ENCODE assay signal across 25 cellular contexts in the genomic region with DNA sequence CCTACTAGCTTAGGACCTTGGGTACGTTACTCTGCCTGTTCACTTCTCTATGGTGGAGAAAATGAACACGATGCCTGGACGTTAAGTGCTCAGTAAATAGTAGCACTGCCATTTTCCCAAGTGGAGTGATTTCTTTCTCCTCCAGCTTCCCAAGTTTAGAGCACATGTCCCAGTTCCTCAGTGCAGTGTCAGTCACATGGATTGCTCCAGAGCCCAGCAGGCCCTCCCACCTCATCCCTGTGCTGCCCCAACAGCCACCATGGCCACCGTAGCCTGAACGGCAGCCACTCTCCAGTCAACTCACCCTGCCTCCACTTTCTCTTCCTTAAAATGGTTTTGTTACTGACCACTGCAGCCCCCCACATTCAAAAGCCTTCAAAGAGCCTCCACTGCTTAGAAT. TPM values are rescaled to one million over a fixed set of nuclear protein-coding genes. Genes with fewer than 3 reads are reported as not detected.
DNase-seq lines count a peak whose midpoint lies in the region; ATAC-seq, FAIRE-seq and TF ChIP-seq lines count a peak whose summit lies in the region.
"Had no signal": no experiment of that assay in that cellular context is flagged by ENCODE, and none has a peak within 500 bp of the region (broad histone marks: within the 10 kb centered on the region; RNA-seq: fewer than 3 reads in every experiment).

No MANE protein-coding gene starts in this region.

- H3K9me3 Mint-ChIP-seq in MCF 10A (ENCODE audit: unreplicated experiment): no peaks in the 10 kb centered on the region
- no peaks in the 10 kb centered on the region for H3K9me3 Mint-ChIP-seq in nephron progenitor cell
- H3K9me3 Mint-ChIP-seq in CD8-positive, alpha-beta memory T cell: no peaks in the 10 kb centered on the region
- H3K9me3 Mint-ChIP-seq: activated CD4-positive, alpha-beta memory T cell treated with anti-CD3 and anti-CD28 coated beads, Interleukin-2, amount 10 ng/mL, durations not matched to agents 7 days and 5 days; activated naive CD4-positive, alpha-beta T cell treated with anti-CD3 and anti-CD28 coated beads, Interleukin-2, amount 50 U/mL, for 72 hours; activated T-cell treated with anti-CD3 and anti-CD28 coated beads, Interleukin-2, amount 50 U/mL, for 24 hours; CD4-positive, alpha-beta T cell; naive B cell had no signal

- no peaks in the 10 kb centered on the region for H4K20me1 ChIP-seq in mammary epithelial cell (ENCODE audit: insufficient read depth, low read length)
- H4K20me1 ChIP-seq in GM12878 (ENCODE audit: control insufficient read depth, insufficient read depth): no peaks in the 10 kb centered on the region

- CTCF ChIA-PET in MCF 10A (lab: Yijun Ruan, JAX): interaction anchor here (8.1 kb wide), 1 partner anchor 101 kb away, joined by 106 read pairs; a partner anchor contains a TSS
- CTCF ChIA-PET in mammary epithelial cell (lab: Charles Lee; ENCODE audit: low non-redundant PET): no interaction called here
- CTCF ChIA-PET in GM12878 (lab: Yijun Ruan, JAX): interaction anchor here (14.0 kb wide), 1 partner anchor 99 kb away, joined by 383 read pairs; a partner anchor contains a TSS
- CTCF ChIA-PET in CD8-positive, alpha-beta memory T cell (lab: Charles Lee): interaction anchor here (1.0 to 5.3 kb wide), 4 partner anchors 7 to 272 kb away, joined by 3 to 204 read pairs (median 26); a partner anchor contains a TSS

- H3K9me3 ChIP-seq in mammary epithelial cell (replicated peaks; ENCODE audit: insufficient read depth, low read length) (no peaks in the 10 kb centered on the region), GM12878 (replicated peaks; ENCODE audit: control insufficient read depth, insufficient read depth, low read length) (no peaks in the 10 kb centered on the region)
- H3K9me3 ChIP-seq in CD8-positive, alpha-beta memory T cell (ENCODE audit: low read length): no peaks in the 10 kb centered on the region
- H3K9me3 ChIP-seq: colonic mucosa, heart left ventricle, psoas muscle, stomach, uterus had no signal

- dilution Hi-C loops in mammary epithelial cell (cut with HindIII; ENCODE audit: low sequenced_read_pairs): loop anchor here (5.0 kb wide), 2 partner anchors 45 to 100 kb away; a partner anchor contains a TSS

- TF ChIP-seq RAD21 in GM12878 (IDR thresholded peaks at IDR 0.05; ENCODE audit: insufficient read depth, low read depth, low read length): no peak

- RAD21 ChIA-PET in GM12878 (lab: Charles Lee; ENCODE audit: unreplicated experiment): interaction anchor here (0.7 to 14.5 kb wide), 3 partner anchors 24 to 99 kb away, joined by 4 to 296 read pairs (median 4); a partner anchor contains a TSS

- BruUV-seq in MCF 10A (replicated peaks; lab: Mats Ljungman, UMichigan) (no TSS peak), mammary epithelial cell (replicated peaks; lab: Mats Ljungman, UMichigan) (no TSS peak), GM12878 (replicated peaks; lab: Mats Ljungman, UMichigan) (no TSS peak)

- ATAC-seq in GM12878: no peak
- ATAC-seq: activated naive CD4-positive, alpha-beta T cell treated with anti-CD3 and anti-CD28 coated beads, Interleukin-2, amount 50 U/mL, for 72 hours; HCT116; heart left ventricle; psoas muscle had no signal

- H3K36me3 Mint-ChIP-seq in MCF 10A (ENCODE audit: insufficient read depth, unreplicated experiment) (peaks cover 12% of the 10 kb centered on the region), nephron progenitor cell (ENCODE audit: low read depth) (peaks cover 52% of the 10 kb centered on the region)
- peaks cover 2 to 32% (median 5%) of the 10 kb centered on the region in 3 donors for H3K36me3 Mint-ChIP-seq in CD8-positive, alpha-beta memory T cell

- TF ChIP-seq CTCF in MCF 10A (IDR thresholded peaks at IDR 0.05; ENCODE audit: unreplicated experiment): no peak
- TF ChIP-seq CTCF in mammary epithelial cell (conservative IDR thresholded peaks at IDR 0.05 in 1 of 2, IDR thresholded peaks at IDR 0.05 in 1 of 2; ENCODE audit: extremely low read depth in 1 of 2, insufficient read depth in 1 of 2, low read depth in 1 of 2, low read length in 2 of 2): no peak
- TF ChIP-seq CTCF in GM12878 (IDR thresholded peaks at IDR 0.05 in 2 of 3, conservative IDR thresholded peaks at IDR 0.05 in 1 of 3; ENCODE audit: control insufficient read depth in 2 of 3, extremely low read depth in 1 of 3, insufficient read depth in 1 of 3, low read depth in 3 of 3, low read length in 3 of 3): no peak
- no peak for TF ChIP-seq CTCF in nephron progenitor cell (IDR thresholded peaks at IDR 0.05)

- H3K4me1 ChIP-seq in mammary epithelial cell (ENCODE audit: insufficient read depth, low read length) (peaks cover 17% of the 10 kb centered on the region), GM12878 (ENCODE audit: control insufficient read depth, insufficient read depth, low read length) (peaks cover 6% of the 10 kb centered on the region; the same call in 1 of the 2 replicates)
- H3K4me1 ChIP-seq in CD8-positive, alpha-beta memory T cell (ENCODE audit: insufficient read depth, low read length): peaks cover 5% of the 10 kb centered on the region
- H3K4me1 ChIP-seq: colonic mucosa had no signal

- H3K4me2 ChIP-seq in mammary epithelial cell (ENCODE audit: insufficient read depth, low read depth, low read length) (no peak overlapping the region), GM12878 (ENCODE audit: control insufficient read depth, insufficient read depth) (no peak overlapping the region)

- in situ Hi-C loops in mammary epithelial cell (cut with MboI; ENCODE audit: low sequenced_read_pairs in 2 of 2) (loop anchor here in 1 of 2 donors (5.0 to 25.0 kb wide), 3 partner anchors 63 to 390 kb away; a partner anchor contains a TSS), GM12878 (cut with MboI) (loop anchor here (5.0 kb wide), 1 partner anchor 100 kb away; a partner anchor contains a TSS)

- DNase-seq in MCF 10A (ENCODE audit: unreplicated experiment) (no peak), mammary epithelial cell (no peak), GM12878 (ENCODE audit: low read depth, low spot score) (no peak), nephron progenitor cell (no peak), NCI-H1417 treated with DMSO at 0.1 percent for 48 hours (lab: John Stamatoyannopoulos, UW) (no peak), NCI-H1417 (lab: John Stamatoyannopoulos, UW) (no peak)
- DNase-seq in CD8-positive, alpha-beta memory T cell: no peak
- DNase-seq in activated CD4-positive, CD25-positive, alpha-beta regulatory T cell treated with anti-CD3 and anti-CD28 coated beads, Interleukin-2, amount 50 U/mL, for 72 hours: no peak
- DNase-seq: activated CD4-positive, alpha-beta memory T cell treated with anti-CD3 and anti-CD28 coated beads, Interleukin-2, amount 10 ng/mL, durations not matched to agents 7 days and 5 days; activated T-cell treated with anti-CD3 and anti-CD28 coated beads, Interleukin-2, amount 50 U/mL, for 24 hours; CD4-positive, alpha-beta T cell; colonic mucosa; DMS53; heart left ventricle; naive B cell; psoas muscle; small intestine; stimulated activated CD4-positive, alpha-beta T cell treated with anti-CD3 and anti-CD28 coated beads, Interleukin-4, amount 100 ng/mL, for 1 hour; stomach; uterus had no signal

- H3K79me2 ChIP-seq in mammary epithelial cell (ENCODE audit: insufficient read depth, low read length): peaks cover 7% of the 10 kb centered on the region
- peaks cover 8% of the 10 kb centered on the region for H3K79me2 ChIP-seq in GM12878 (ENCODE audit: control insufficient read depth, insufficient read depth, low read length)

- no peak overlapping the region for H3K4me3 Mint-ChIP-seq in MCF 10A (ENCODE audit: unreplicated experiment)
- no peak overlapping the region for H3K4me3 Mint-ChIP-seq in nephron progenitor cell
- no peak overlapping the region for H3K4me3 Mint-ChIP-seq in CD8-positive, alpha-beta memory T cell
- H3K4me3 Mint-ChIP-seq: activated CD4-positive, alpha-beta memory T cell treated with anti-CD3 and anti-CD28 coated beads, Interleukin-2, amount 10 ng/mL, durations not matched to agents 7 days and 5 days; activated T-cell treated with anti-CD3 and anti-CD28 coated beads, Interleukin-2, amount 50 U/mL, for 24 hours; CD4-positive, alpha-beta T cell; naive B cell had no signal

- H3K27me3 ChIP-seq in mammary epithelial cell (ENCODE audit: insufficient read depth, low read length) (no peaks in the 10 kb centered on the region), GM12878 (replicated peaks in 1 of 2; ENCODE audit: control insufficient read depth in 2 of 2, insufficient read depth in 2 of 2, low read length in 1 of 2) (no peaks in the 10 kb centered on the region)
- H3K27me3 ChIP-seq in CD8-positive, alpha-beta memory T cell (ENCODE audit: insufficient read depth, low read length, poor library complexity, severe bottlenecking): no peaks in the 10 kb centered on the region
- H3K27me3 ChIP-seq: colonic mucosa, heart left ventricle, stomach, uterus had no signal

- intact Hi-C loops in MCF 10A (cut with micrococcal nuclease): no loop called here
- intact Hi-C loops in mammary epithelial cell (cut with micrococcal nuclease): loop anchor here (10.0 kb wide), 1 partner anchor 207 kb away; no protein-coding TSS in a partner anchor
- intact Hi-C loops in GM12878 (cut with micrococcal nuclease; ENCODE audit: unreplicated experiment): no loop called here

- H2AFZ ChIP-seq in mammary epithelial cell (ENCODE audit: low read depth, low read length) (no peak overlapping the region), GM12878 (ENCODE audit: control insufficient read depth, low read depth, low read length) (no peak overlapping the region)

- H3K27me3 Mint-ChIP-seq in MCF 10A (ENCODE audit: insufficient read depth, unreplicated experiment) (no peaks in the 10 kb centered on the region), nephron progenitor cell (ENCODE audit: low read depth, poor library complexity) (no peaks in the 10 kb centered on the region)
- no peaks in the 10 kb centered on the region for H3K27me3 Mint-ChIP-seq in CD8-positive, alpha-beta memory T cell
- H3K27me3 Mint-ChIP-seq: activated CD4-positive, alpha-beta memory T cell treated with anti-CD3 and anti-CD28 coated beads, Interleukin-2, amount 10 ng/mL, durations not matched to agents 7 days and 5 days; activated T-cell treated with anti-CD3 and anti-CD28 coated beads, Interleukin-2, amount 50 U/mL, for 24 hours; CD4-positive, alpha-beta T cell; naive B cell had no signal

- H3K27ac ChIP-seq in mammary epithelial cell (ENCODE audit: insufficient read depth, low read depth, low read length) (no peak overlapping the region), GM12878 (ENCODE audit: control insufficient read depth, insufficient read depth) (no peak overlapping the region)
- H3K27ac ChIP-seq in CD8-positive, alpha-beta memory T cell (ENCODE audit: low read depth, low read length): no peak overlapping the region
- H3K27ac ChIP-seq: colonic mucosa, heart left ventricle, psoas muscle, stomach, uterus, VCaP had no signal

- H3K36me3 ChIP-seq in mammary epithelial cell (ENCODE audit: insufficient read depth, low read length): peaks cover 25% of the 10 kb centered on the region
- peaks cover 5 to 15% of the 10 kb centered on the region in 2 experiments; a peak in 3 of 4 replicates for H3K36me3 ChIP-seq in GM12878 (ENCODE audit: control insufficient read depth in 2 of 2, insufficient read depth in 2 of 2, low read length in 1 of 2)
- H3K36me3 ChIP-seq in CD8-positive, alpha-beta memory T cell (ENCODE audit: insufficient read depth, low read length): no peaks in the 10 kb centered on the region
- H3K36me3 ChIP-seq: colonic mucosa, uterus had no signal

- POLR2A ChIA-PET in MCF 10A (lab: Yijun Ruan, JAX) (no interaction called here), GM12878 (lab: Charles Lee) (interaction anchor here (0.7 to 12.0 kb wide), 2 partner anchors 77 to 100 kb away, joined by 3 to 116 read pairs; a partner anchor contains a TSS)
- POLR2A ChIA-PET in CD8-positive, alpha-beta memory T cell (lab: Charles Lee): no interaction called here

- no peaks in the 10 kb centered on the region for H3K4me1 Mint-ChIP-seq in MCF 10A (ENCODE audit: insufficient read depth, unreplicated experiment)
- peaks cover 64% of the 10 kb centered on the region for H3K4me1 Mint-ChIP-seq in nephron progenitor cell
- H3K4me1 Mint-ChIP-seq in CD8-positive, alpha-beta memory T cell: peaks cover 7 to 9% (median 9%) of the 10 kb centered on the region in 3 donors

- H3K27ac Mint-ChIP-seq in MCF 10A (ENCODE audit: low read depth, unreplicated experiment) (peak overlapping the region; percentile 27), nephron progenitor cell (peak overlapping the region; percentile 97)
- no peak overlapping the region for H3K27ac Mint-ChIP-seq in CD8-positive, alpha-beta memory T cell
- H3K27ac Mint-ChIP-seq: activated naive CD4-positive, alpha-beta T cell treated with anti-CD3 and anti-CD28 coated beads, Interleukin-2, amount 50 U/mL, for 72 hours; activated T-cell treated with anti-CD3 and anti-CD28 coated beads, Interleukin-2, amount 50 U/mL, for 24 hours; CD4-positive, alpha-beta T cell had no signal

- 0 out of 2 replicates have a peak, but pooled peaks have one; percentile 21 for TF ChIP-seq POLR2A in GM12878 (IDR thresholded peaks at IDR 0.05; ENCODE audit: low read depth, low read length)

- 96% methylated on average over 5 of the region's 5 CpGs for WGBS in mammary epithelial cell (ENCODE audit: low coverage, missing lambda C conversion rate)
- WGBS in GM12878 (ENCODE audit: insufficient coverage, insufficient replicate concordance, low lambda C conversion rate, missing lambda C conversion rate): 92% methylated on average over 5 of the region's 5 CpGs

- H3K9ac ChIP-seq in mammary epithelial cell (ENCODE audit: insufficient read depth, low read length) (no peak overlapping the region), GM12878 (ENCODE audit: control insufficient read depth, insufficient read depth, low read length) (no peak overlapping the region)

- no peak for FAIRE-seq in GM12878 (lab: Jason Lieb, UNC)
- FAIRE-seq: GM12892, small intestine had no signal

- SMC1A ChIA-PET in GM12878 (lab: Charles Lee; ENCODE audit: uncharacterized antibody, unreplicated experiment): interaction anchor here (19.7 kb wide), 1 partner anchor 101 kb away, joined by 319 read pairs; a partner anchor contains a TSS

- TF ChIP-seq EP300 in GM12878 (IDR thresholded peaks at IDR 0.05; ENCODE audit: borderline replicate concordance in 1 of 2, control insufficient read depth in 1 of 2, low read depth in 2 of 2, low read length in 2 of 2): no peak

- H3K4me3 ChIP-seq in mammary epithelial cell (replicated peaks in 1 of 3; ENCODE audit: insufficient read depth in 1 of 3, low read depth in 2 of 3, low read length in 3 of 3) (no peak overlapping the region), GM12878 (no peak overlapping the region)
- H3K4me3 ChIP-seq in CD8-positive, alpha-beta memory T cell (ENCODE audit: low read length): no peak overlapping the region
- H3K4me3 ChIP-seq: colonic mucosa, heart left ventricle, lung, psoas muscle, stomach, uterus had no signal

RNA-seq across cellular contexts. Expression of a gene that starts 8.5 kb away (rescaled TPM):
- total RNA-seq in MCF 10A (2022): 99.3 and 137 TPM in 2 replicates
- total RNA-seq in mammary epithelial cell: 100 to 1,000 TPM in 1 of 2 donors, 10 to 100 TPM in 1; 42.5 to 202 TPM
- polyA plus RNA-seq in mammary epithelial cell: 73.8 TPM
- 50.2 TPM for polyA minus RNA-seq in mammary epithelial cell
- 45.7 and 49.5 TPM in 2 replicates for total RNA-seq in GM12878 (2013; cell fraction: nucleolus; rRNA removed)
- total RNA-seq in GM12878 (2014; rRNA removed): 314 and 374 TPM in 2 replicates
- total RNA-seq in GM12878 (2014; rRNA removed; fragmentation: Illumina TruSeq; extraction: Trizol): 248 and 281 TPM in 2 replicates
- total RNA-seq in GM12878 (2021): 342 and 364 TPM in 2 replicates
- 139 TPM for polyA plus RNA-seq in GM12878 (2011; ENCODE audit: low read depth)
- polyA plus RNA-seq in GM12878 (2011; rRNA removed): 233 and 239 TPM in 2 replicates
- 69.1 and 90.6 TPM in 2 replicates for polyA plus RNA-seq in GM12878 (2011; cell fraction: cytosol; rRNA removed)
- 111 and 178 TPM in 2 replicates for polyA plus RNA-seq in GM12878 (2011; cell fraction: nucleus; rRNA removed)
- 215 and 240 TPM in 2 replicates for polyA plus RNA-seq in GM12878 (2012)
- polyA plus RNA-seq in GM12878 (2014; fragmentation: Illumina TruSeq; extraction: Trizol): 864 and 1,025 TPM in 2 replicates
- 1,000 to 10,000 TPM; 1,263 to 1,272 TPM for polyA plus RNA-seq in GM12878 (2014; fragmentation: Nextera tagmentation; extraction: Ambion mirVana)
- 220 and 240 TPM in 2 replicates for polyA plus RNA-seq in GM12878 (2014; rRNA removed)
- polyA plus RNA-seq in GM12878 (2016; fragmentation: Nextera tagmentation; extraction: Ambion mirVana): 100 to 1,000 TPM; 916 to 930 TPM
- 22.4 and 25.2 TPM in 2 replicates for polyA minus RNA-seq in GM12878 (2011; rRNA and poly(A)+ RNA removed)
- 17.4 and 25.5 TPM in 2 replicates for polyA minus RNA-seq in GM12878 (2011; cell fraction: cytosol; rRNA and poly(A)+ RNA removed)
- 22.1 and 38.3 TPM in 2 replicates for polyA minus RNA-seq in GM12878 (2011; cell fraction: nucleus; rRNA and poly(A)+ RNA removed)
- 100 to 1,000 TPM; 306 to 325 TPM for total RNA-seq in CD8-positive, alpha-beta memory T cell
- 88.7 TPM for polyA plus RNA-seq in CD8-positive, alpha-beta memory T cell

RNA-seq across cellular contexts. Expression of a gene that starts 22.2 kb away (rescaled TPM):
- total RNA-seq in MCF 10A (2022) (3.8 and 4.4 TPM in 2 replicates), mammary epithelial cell (10 to 100 TPM; 21.6 to 28.3 TPM), GM12878 (2014; rRNA removed) (6.7 and 7.0 TPM in 2 replicates), GM12878 (2014; rRNA removed; fragmentation: Illumina TruSeq; extraction: Trizol) (5.3 and 5.7 TPM in 2 replicates), GM12878 (2021) (8.1 and 8.8 TPM in 2 replicates)
- polyA plus RNA-seq in mammary epithelial cell (18.2 TPM), GM12878 (2011; rRNA removed) (4.0 and 6.3 TPM in 2 replicates), GM12878 (2014; fragmentation: Illumina TruSeq; extraction: Trizol) (2.9 and 4.6 TPM in 2 replicates), GM12878 (2014; fragmentation: Nextera tagmentation; extraction: Ambion mirVana) (1 to 10 TPM; 1.1 to 2.5 TPM), GM12878 (2014; rRNA removed) (5.3 and 6.1 TPM in 2 replicates), GM12878 (2016; fragmentation: Nextera tagmentation; extraction: Ambion mirVana) (1 to 10 TPM; 1.9 to 2.9 TPM)
- 17.3 TPM for polyA minus RNA-seq in mammary epithelial cell
- total RNA-seq in GM12878 (2013; cell fraction: nucleolus; rRNA removed): 16.7 and 17.9 TPM in 2 replicates
- 5.0 TPM for polyA plus RNA-seq in GM12878 (2011; ENCODE audit: low read depth)
- 9.9 and 10.8 TPM in 2 replicates for polyA plus RNA-seq in GM12878 (2011; cell fraction: cytosol; rRNA removed)
- polyA plus RNA-seq in GM12878 (2011; cell fraction: nucleus; rRNA removed): 5.9 and 6.0 TPM in 2 replicates
- polyA plus RNA-seq in GM12878 (2012): 7.9 and 8.9 TPM in 2 replicates
- 14.2 and 23.7 TPM in 2 replicates for polyA minus RNA-seq in GM12878 (2011; rRNA and poly(A)+ RNA removed)
- 7.2 and 8.8 TPM in 2 replicates for polyA minus RNA-seq in GM12878 (2011; cell fraction: cytosol; rRNA and poly(A)+ RNA removed)
- polyA minus RNA-seq in GM12878 (2011; cell fraction: nucleus; rRNA and poly(A)+ RNA removed): 2.1 and 3.0 TPM in 2 replicates
- 1 to 10 TPM; 7.9 to 8.1 TPM for total RNA-seq in CD8-positive, alpha-beta memory T cell
- 0.09 TPM for polyA plus RNA-seq in CD8-positive, alpha-beta memory T cell

RNA-seq across cellular contexts. Expression of a gene that starts 38.5 kb away (rescaled TPM):
- total RNA-seq in MCF 10A (2022): 5.2 and 9.4 TPM in 2 replicates
- 1 to 10 TPM; 5.7 to 9.3 TPM for total RNA-seq in mammary epithelial cell
- 9.9 TPM for polyA plus RNA-seq in mammary epithelial cell
- polyA minus RNA-seq in mammary epithelial cell: 10.2 TPM
- 6.2 and 8.1 TPM in 2 replicates for total RNA-seq in GM12878 (2013; cell fraction: nucleolus; rRNA removed)
- total RNA-seq in GM12878 (2014; rRNA removed): 19.3 and 23.3 TPM in 2 replicates
- total RNA-seq in GM12878 (2014; rRNA removed; fragmentation: Illumina TruSeq; extraction: Trizol): 17.9 and 18.8 TPM in 2 replicates
- 11.1 and 11.3 TPM in 2 replicates for total RNA-seq in GM12878 (2021)
- 3.0 TPM for polyA plus RNA-seq in GM12878 (2011; ENCODE audit: low read depth)
- 13.1 and 14.1 TPM in 2 replicates for polyA plus RNA-seq in GM12878 (2011; rRNA removed)
- polyA plus RNA-seq in GM12878 (2011; cell fraction: cytosol; rRNA removed): 8.1 and 9.8 TPM in 2 replicates
- polyA plus RNA-seq in GM12878 (2011; cell fraction: nucleus; rRNA removed): 4.5 and 6.2 TPM in 2 replicates
- 2.8 and 3.0 TPM in 2 replicates for polyA plus RNA-seq in GM12878 (2012)
- polyA plus RNA-seq in GM12878 (2014; fragmentation: Illumina TruSeq; extraction: Trizol): 19.3 and 20.1 TPM in 2 replicates
- 1 to 10 TPM; 3.9 to 6.9 TPM for polyA plus RNA-seq in GM12878 (2014; fragmentation: Nextera tagmentation; extraction: Ambion mirVana)
- polyA plus RNA-seq in GM12878 (2014; rRNA removed): 14.6 and 20.0 TPM in 2 replicates
- polyA plus RNA-seq in GM12878 (2016; fragmentation: Nextera tagmentation; extraction: Ambion mirVana): 10 to 100 TPM; 10.0 to 12.4 TPM
- 7.5 and 8.7 TPM in 2 replicates for polyA minus RNA-seq in GM12878 (2011; rRNA and poly(A)+ RNA removed)
- polyA minus RNA-seq in GM12878 (2011; cell fraction: cytosol; rRNA and poly(A)+ RNA removed): 3.6 and 4.6 TPM in 2 replicates
- polyA minus RNA-seq in GM12878 (2011; cell fraction: nucleus; rRNA and poly(A)+ RNA removed): 2.9 and 7.7 TPM in 2 replicates
- total RNA-seq in CD8-positive, alpha-beta memory T cell: 1 to 10 TPM; 7.3 to 7.4 TPM
- polyA plus RNA-seq in CD8-positive, alpha-beta memory T cell: not detected
- total RNA-seq: CD4-positive, alpha-beta T cell had no signal

Comparison
In these comparisons a context has a peak if more than half of its experiments do, and no peak if none do; other contexts are left out.
1. H3K27ac Mint-ChIP-seq: peak in MCF 10A (single experiment) and nephron progenitor cell (single experiment); none in CD8-positive, alpha-beta memory T cell (0 of 8).